ENCODE assay signal across 33 cellular contexts in the genomic region with DNA sequence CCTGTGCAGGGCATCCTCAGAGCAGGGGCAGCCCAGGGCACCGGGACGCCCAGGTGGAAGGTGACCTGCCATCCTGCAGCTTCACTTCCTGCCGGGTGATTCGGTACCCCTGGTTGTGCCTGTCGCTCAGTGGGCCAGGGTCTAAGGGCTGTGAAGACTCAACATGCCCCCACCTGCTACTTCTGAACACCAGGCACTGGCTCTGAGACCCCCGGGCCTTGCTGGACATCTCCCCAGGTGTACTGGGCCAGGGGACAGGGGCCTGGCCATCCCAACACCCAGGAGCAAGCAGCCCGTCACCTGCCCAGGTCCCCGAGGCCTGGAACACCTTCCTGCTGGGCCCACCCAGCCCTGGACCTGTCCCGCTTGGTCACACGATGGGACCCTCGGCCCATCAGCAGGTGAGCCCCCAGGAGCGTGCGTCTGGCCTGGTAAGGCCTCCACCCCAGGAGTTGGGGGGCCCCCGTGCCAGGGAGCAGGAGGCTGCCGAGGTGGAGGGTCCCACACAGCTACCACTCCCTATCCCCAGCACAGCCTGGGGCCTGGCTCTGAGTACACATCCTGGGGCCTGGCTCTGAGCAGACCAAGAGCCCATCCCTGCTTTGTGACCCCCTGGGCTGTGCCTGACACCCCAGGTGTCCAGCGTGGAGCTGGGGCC. TPM values are rescaled to one million over a fixed set of nuclear protein-coding genes. Genes with fewer than 3 reads are reported as not detected.
DNase-seq lines count a peak whose midpoint lies in the region; ATAC-seq, FAIRE-seq and TF ChIP-seq lines count a peak whose summit lies in the region.
"Had no signal": no experiment of that assay in that cellular context is flagged by ENCODE, and none has a peak within 500 bp of the region (broad histone marks: within the 10 kb centered on the region; RNA-seq: fewer than 3 reads in every experiment).

No MANE protein-coding gene starts in this region.

- POLR2A ChIA-PET in A549 (lab: Yijun Ruan, JAX) = no interaction called here
- POLR2A ChIA-PET in PC-3 (lab: Charles Lee; ENCODE audit: unreplicated experiment) = no interaction called here

- H3K36me3 ChIP-seq in PC-3 (ENCODE audit: low read depth, low read length) (no peaks in the 10 kb centered on the region), osteoblast (ENCODE audit: insufficient read depth, low read length) (no peaks in the 10 kb centered on the region), mammary epithelial cell (ENCODE audit: insufficient read depth, low read length) (no peaks in the 10 kb centered on the region)
- H3K36me3 ChIP-seq: adrenal gland, BLaER1 had no signal

- peak overlapping the region; percentile 38; the same call in 2 of the 3 replicates for H3K4me2 ChIP-seq in A549
- H3K4me2 ChIP-seq in PC-3 (ENCODE audit: low read length) = no peak overlapping the region
- no peak overlapping the region for H3K4me2 ChIP-seq in osteoblast (ENCODE audit: insufficient read depth, low read length)
- no peak overlapping the region for H3K4me2 ChIP-seq in mammary epithelial cell (ENCODE audit: insufficient read depth, low read depth, low read length)
- H3K4me2 ChIP-seq: BLaER1, KMS-11, smooth muscle cell had no signal

- H3K4me1 ChIP-seq in A549 (peaks cover 50% of the 10 kb centered on the region), PC-3 (ENCODE audit: insufficient read depth, low read length) (peaks cover 23% of the 10 kb centered on the region), right cardiac atrium (ENCODE audit: control insufficient read depth, insufficient read depth, low read length) (no peaks in the 10 kb centered on the region), osteoblast (ENCODE audit: insufficient read depth, low read length) (no peaks in the 10 kb centered on the region), mammary epithelial cell (ENCODE audit: insufficient read depth, low read length) (no peaks in the 10 kb centered on the region)
- H3K4me1 ChIP-seq: adrenal gland had no signal

- H3K27me3 Mint-ChIP-seq in natural killer cell (ENCODE audit: low read depth in 2 of 2) = peaks cover 0 to 2% of the 10 kb centered on the region in 2 donors

- DNase-seq in A549 (ENCODE audit: low read depth in 1 of 2, low spot score in 1 of 2) (no peak), PC-3 (no peak), right cardiac atrium (peak; percentile 10 to 27 (median 20)), osteoblast (ENCODE audit: insufficient read length, low spot score, missing footprints) (peak; percentile 80), mammary epithelial cell (no peak), natural killer cell (no peak), OCI-M1 (lab: John Stamatoyannopoulos, UW) (no peak)
- DNase-seq: activated CD4-positive, alpha-beta T cell treated with anti-CD3 and anti-CD28 coated beads, Interleukin-2, amount 10 ng/mL, durations not matched to agents 7 days and 5 days; activated CD8-positive, alpha-beta memory T cell treated with anti-CD3 and anti-CD28 coated beads, Interleukin-2, amount 10 ng/mL, durations not matched to agents 7 days and 5 days; activated naive CD4-positive, alpha-beta T cell treated with anti-CD3 and anti-CD28 coated beads for 36 hours; effector CD4-positive, alpha-beta T cell; HCEC 1CT; MM.1S; naive B cell; NCI-H2081 treated with DMSO at 0.1 percent for 48 hours; NCI-H345; NCI-H748 treated with DMSO at 0.1 percent for 48 hours; nucleus accumbens had no signal

- TF ChIP-seq RAD21 in A549 (conservative IDR thresholded peaks at IDR 0.05 in 1 of 2, IDR thresholded peaks at IDR 0.05 in 1 of 2) = no peak

- TF ChIP-seq CTCF in A549 (IDR thresholded peaks at IDR 0.05) (no peak), PC-3 (conservative IDR thresholded peaks at IDR 0.05; ENCODE audit: low read depth, low read length) (no peak), osteoblast (IDR thresholded peaks at IDR 0.05; ENCODE audit: extremely low read depth, low read depth, low read length) (no peak), mammary epithelial cell (conservative IDR thresholded peaks at IDR 0.05 in 1 of 2, IDR thresholded peaks at IDR 0.05 in 1 of 2; ENCODE audit: extremely low read depth in 1 of 2, insufficient read depth in 1 of 2, low read depth in 1 of 2, low read length in 2 of 2) (no peak), natural killer cell (IDR thresholded peaks at IDR 0.05) (no peak)

- no peaks in the 10 kb centered on the region for H3K27me3 ChIP-seq in PC-3 (ENCODE audit: low read length)
- no peaks in the 10 kb centered on the region for H3K27me3 ChIP-seq in right cardiac atrium (ENCODE audit: control insufficient read depth, insufficient read depth)
- peaks cover 9% of the 10 kb centered on the region for H3K27me3 ChIP-seq in osteoblast (ENCODE audit: insufficient read depth, low read length)
- peaks cover 3% of the 10 kb centered on the region for H3K27me3 ChIP-seq in mammary epithelial cell (ENCODE audit: insufficient read depth, low read length)

- intact Hi-C loops in PC-3 (cut with micrococcal nuclease) = no loop called here
- intact Hi-C loops in right cardiac atrium (cut with DNase I) = no loop called here
- intact Hi-C loops in mammary epithelial cell (cut with micrococcal nuclease) = no loop called here
- intact Hi-C loops in natural killer cell (cut with micrococcal nuclease) = no loop called here

- WGBS in A549 (ENCODE audit: missing lambda C conversion rate) = 91% methylated on average over 8 of the region's 16 CpGs
- 86% methylated on average over 16 of the region's 16 CpGs for WGBS in right cardiac atrium
- 90% methylated on average over 2 of the region's 16 CpGs for WGBS in mammary epithelial cell (ENCODE audit: low coverage, missing lambda C conversion rate)

- TF ChIP-seq POLR2A in A549 (IDR thresholded peaks at IDR 0.05; ENCODE audit: low read length) = no peak

- FAIRE-seq in A549 (lab: Jason Lieb, UNC) = no peak
- FAIRE-seq: G401.6 had no signal

- H3K79me2 ChIP-seq in PC-3 (ENCODE audit: low read length) (no peaks in the 10 kb centered on the region), osteoblast (ENCODE audit: insufficient read depth, low read length) (no peaks in the 10 kb centered on the region), mammary epithelial cell (ENCODE audit: insufficient read depth, low read length) (no peaks in the 10 kb centered on the region)

- H3K36me3 Mint-ChIP-seq in natural killer cell = no peaks in the 10 kb centered on the region
- H3K36me3 Mint-ChIP-seq: activated CD8-positive, alpha-beta memory T cell treated with anti-CD3 and anti-CD28 coated beads, Interleukin-2, amount 10 ng/mL, durations not matched to agents 7 days and 5 days; brain; type B pancreatic cell had no signal

- H3K27ac ChIP-seq in A549 (peak overlapping the region; percentile 78 to 81), PC-3 (ENCODE audit: low read length) (peak overlapping the region; percentile 40; the same call in 1 of the 2 replicates), right cardiac atrium (ENCODE audit: low read length) (no peak overlapping the region), osteoblast (ENCODE audit: low read depth, low read length) (no peak overlapping the region), mammary epithelial cell (ENCODE audit: insufficient read depth, low read depth, low read length) (no peak overlapping the region)
- H3K27ac ChIP-seq: BLaER1, epithelial cell of prostate, KMS-11, SK-N-MC had no signal

- no peak for TF ChIP-seq EP300 in A549 (IDR thresholded peaks at IDR 0.05)

- H3F3A ChIP-seq in PC-3 (ENCODE audit: low read length, unreplicated experiment) = no peaks in the 10 kb centered on the region

- 0 out of 2 replicates have a peak overlapping the region, but pooled peaks have one; percentile 25 for H3K9ac ChIP-seq in PC-3 (ENCODE audit: low read length)
- no peak overlapping the region for H3K9ac ChIP-seq in mammary epithelial cell (ENCODE audit: insufficient read depth, low read length)
- H3K9ac ChIP-seq: BLaER1, KMS-11 had no signal

- no peaks in the 10 kb centered on the region for H4K20me1 ChIP-seq in PC-3 (ENCODE audit: low read length)
- H4K20me1 ChIP-seq in osteoblast (ENCODE audit: insufficient read depth, low read length) = no peaks in the 10 kb centered on the region
- H4K20me1 ChIP-seq in mammary epithelial cell (ENCODE audit: insufficient read depth, low read length) = no peaks in the 10 kb centered on the region
- H4K20me1 ChIP-seq: BLaER1 had no signal

- H2AFZ ChIP-seq in PC-3 (ENCODE audit: low read length) (no peak overlapping the region), osteoblast (ENCODE audit: low read length) (no peak overlapping the region), mammary epithelial cell (ENCODE audit: low read depth, low read length) (no peak overlapping the region)

- no peak overlapping the region for H3K4me3 Mint-ChIP-seq in natural killer cell
- H3K4me3 Mint-ChIP-seq: activated CD4-positive, alpha-beta T cell treated with anti-CD3 and anti-CD28 coated beads, Interleukin-2, amount 10 ng/mL, durations not matched to agents 7 days and 5 days; activated CD8-positive, alpha-beta memory T cell treated with anti-CD3 and anti-CD28 coated beads, Interleukin-2, amount 10 ng/mL, durations not matched to agents 7 days and 5 days; activated naive CD4-positive, alpha-beta T cell treated with anti-CD3 and anti-CD28 coated beads for 36 hours; brain; naive B cell; type B pancreatic cell had no signal

- H3K27ac Mint-ChIP-seq in natural killer cell = no peak overlapping the region
- H3K27ac Mint-ChIP-seq: activated CD4-positive, alpha-beta T cell treated with anti-CD3 and anti-CD28 coated beads, Interleukin-2, amount 10 ng/mL, durations not matched to agents 7 days and 5 days; activated CD8-positive, alpha-beta memory T cell treated with anti-CD3 and anti-CD28 coated beads, Interleukin-2, amount 10 ng/mL, durations not matched to agents 7 days and 5 days; activated naive CD4-positive, alpha-beta T cell treated with anti-CD3 and anti-CD28 coated beads for 36 hours; brain; naive B cell; type B pancreatic cell had no signal

- H3K9me3 ChIP-seq in A549 (peaks cover 3% of the 10 kb centered on the region; the same call in 1 of the 3 replicates), PC-3 (ENCODE audit: low read length) (no peaks in the 10 kb centered on the region), right cardiac atrium (ENCODE audit: control insufficient read depth, low read length) (no peaks in the 10 kb centered on the region), osteoblast (ENCODE audit: low read depth, low read length) (no peaks in the 10 kb centered on the region), mammary epithelial cell (replicated peaks; ENCODE audit: insufficient read depth, low read length) (peaks cover 2% of the 10 kb centered on the region)
- H3K9me3 ChIP-seq: adrenal gland had no signal

- CTCF ChIA-PET in A549 (lab: Yijun Ruan, JAX) = interaction anchor here (0.6 to 2.8 kb wide), 3 partner anchors 15 to 105 kb away, joined by 3 to 13 read pairs (median 6); no protein-coding TSS in a partner anchor
- CTCF ChIA-PET in PC-3 (lab: Charles Lee) = no interaction called here
- CTCF ChIA-PET in mammary epithelial cell (lab: Charles Lee; ENCODE audit: low non-redundant PET) = no interaction called here

- dilution Hi-C loops in mammary epithelial cell (cut with HindIII; ENCODE audit: low sequenced_read_pairs) = no loop called here

- ATAC-seq in A549 = no peak
- no peak for ATAC-seq in PC-3
- ATAC-seq in right cardiac atrium = no peak
- no peak for ATAC-seq in natural killer cell
- no peak for ATAC-seq in HG02798 (IDR thresholded peaks at IDR 0.05; ENCODE audit: poor library complexity, unreplicated experiment)
- ATAC-seq: activated CD8-positive, alpha-beta memory T cell treated with anti-CD3 and anti-CD28 coated beads, Interleukin-2, amount 10 ng/mL, durations not matched to agents 7 days and 5 days had no signal

- no peaks in the 10 kb centered on the region for H3K9me3 Mint-ChIP-seq in natural killer cell
- H3K9me3 Mint-ChIP-seq: activated CD4-positive, alpha-beta T cell treated with anti-CD3 and anti-CD28 coated beads, Interleukin-2, amount 10 ng/mL, durations not matched to agents 7 days and 5 days; type B pancreatic cell had no signal

- H3K4me3 ChIP-seq in A549 = no peak overlapping the region
- H3K4me3 ChIP-seq in PC-3 (ENCODE audit: low read length) = no peak overlapping the region
- no peak overlapping the region for H3K4me3 ChIP-seq in right cardiac atrium (ENCODE audit: low read length)
- no peak overlapping the region for H3K4me3 ChIP-seq in osteoblast (ENCODE audit: insufficient read depth, low read length)
- no peak overlapping the region for H3K4me3 ChIP-seq in mammary epithelial cell (replicated peaks in 1 of 3; ENCODE audit: insufficient read depth in 1 of 3, low read depth in 2 of 3, low read length in 3 of 3)
- H3K4me3 ChIP-seq: adrenal gland, BLaER1, SK-N-MC, smooth muscle cell had no signal

- in situ Hi-C loops in mammary epithelial cell (cut with MboI; ENCODE audit: low sequenced_read_pairs in 2 of 2) = no loop called here

- BruUV-seq in PC-3 (replicated peaks; lab: Mats Ljungman, UMichigan) = no TSS peak
- no TSS peak for BruUV-seq in mammary epithelial cell (replicated peaks; lab: Mats Ljungman, UMichigan)

- H3K4me1 Mint-ChIP-seq in natural killer cell = no peaks in the 10 kb centered on the region
- H3K4me1 Mint-ChIP-seq: activated CD4-positive, alpha-beta T cell treated with anti-CD3 and anti-CD28 coated beads, Interleukin-2, amount 10 ng/mL, durations not matched to agents 7 days and 5 days; activated CD8-positive, alpha-beta memory T cell treated with anti-CD3 and anti-CD28 coated beads, Interleukin-2, amount 10 ng/mL, durations not matched to agents 7 days and 5 days; brain; naive B cell had no signal

- no peaks in the 10 kb centered on the region for H3K9me2 ChIP-seq in PC-3 (replicated peaks; ENCODE audit: low read length)

RNA-seq across cellular contexts. Expression of gene MUC5B, which starts 3.9 kb away (rescaled TPM):
- polyA plus RNA-seq in A549 (2011; rRNA removed) = 0.85 and 2.9 TPM in 2 replicates
- 0.15 and 0.63 TPM in 2 replicates for polyA plus RNA-seq in A549 (2012; cell fraction: cytosol; rRNA removed)
- 1.5 and 3.7 TPM in 2 replicates for polyA plus RNA-seq in A549 (2012; cell fraction: nucleus; rRNA removed)
- polyA plus RNA-seq in A549 (2017; fragmentation: RNase III; extraction: RNeasy Plus Mini Kit Qiagen cat#74134 plus additional on column Dnase treatment) = 0.70 to 1.4 TPM (median 0.81 TPM) in 3 replicates
- polyA minus RNA-seq in A549 (2011; rRNA and poly(A)+ RNA removed) = 4.5 and 5.7 TPM in 2 replicates
- total RNA-seq in PC-3 (2014; rRNA removed) = 24.3 and 33.0 TPM in 2 replicates
- not detected for total RNA-seq in right cardiac atrium
- polyA plus RNA-seq in right cardiac atrium = under 0.01 TPM
- total RNA-seq in osteoblast = not detected in 2 replicates
- total RNA-seq in mammary epithelial cell = under 1 TPM; 0.02 to 0.17 TPM
- not detected for polyA plus RNA-seq in mammary epithelial cell
- polyA minus RNA-seq in mammary epithelial cell = not detected
- total RNA-seq in natural killer cell = not detected
- total RNA-seq: activated CD4-positive, alpha-beta T cell treated with anti-CD3 and anti-CD28 coated beads, Interleukin-2, amount 10 ng/mL, durations not matched to agents 7 days and 5 days; activated CD8-positive, alpha-beta memory T cell treated with anti-CD3 and anti-CD28 coated beads, Interleukin-2, amount 10 ng/mL, durations not matched to agents 7 days and 5 days; activated naive CD4-positive, alpha-beta T cell treated with anti-CD3 and anti-CD28 coated beads for 36 hours; kidney epithelial cell; mesenteric fat pad; RPMI7951; smooth muscle cell; T-helper 2 cell treated with Interferon-gamma antibody and Interleukin-4, amounts not matched to agents 100 ng/mL and 5 ng/mL, for 36 hours had no signal
- polyA plus RNA-seq: AG04450, smooth muscle cell had no signal

Comparison
In these comparisons a context has a peak if more than half of its experiments do, and no peak if none do; other contexts are left out.
1. DNase-seq: peak in right cardiac atrium (3 of 3) and osteoblast (single experiment); none in A549 (0 of 2), PC-3 (single experiment), mammary epithelial cell (single experiment), natural killer cell (single experiment) and OCI-M1 (single experiment).
2. H3K27ac ChIP-seq: peak in A549 (2 of 2) and PC-3 (single experiment); none in right cardiac atrium (single experiment), osteoblast (single experiment) and mammary epithelial cell (single experiment).
3. RNA of gene MUC5B, which starts 3.9 kb away (total RNA-seq): 24.3 to 33.0 TPM in PC-3; 0.02 to 0.17 TPM in mammary epithelial cell, not detected in right cardiac atrium, not detected in osteoblast and not detected in natural killer cell; every median in the first group is over 10 times any median in the second.